In genomic region chr20:53852025-53852424, GRCh38 we compare ENCODE assay signal across 31 cellular contexts.
A peak's percentile ranks its signal among the peaks of the same experiment; 100 is the strongest.
DNase-seq lines count a peak whose midpoint lies in the region; ATAC-seq, FAIRE-seq and TF ChIP-seq lines count a peak whose summit lies in the region.
"Had no signal": no experiment of that assay in that cellular context is flagged by ENCODE, and none has a peak within 500 bp of the region (broad histone marks: within the 10 kb centered on the region; RNA-seq: fewer than 3 reads in every experiment).

No MANE protein-coding gene starts in this region.

- in situ Hi-C loops in K562 (cut with MboI) = no loop called here

- H3K27me3 ChIP-seq in K562 (ENCODE audit: control insufficient read depth in 2 of 2, insufficient read depth in 2 of 2, low read length in 2 of 2) = no peaks in the 10 kb centered on the region
- H3K27me3 ChIP-seq: colonic mucosa had no signal

- no peak for TF ChIP-seq EP300 in K562 (IDR thresholded peaks at IDR 0.05; ENCODE audit: low read length)

- H3K36me3 Mint-ChIP-seq in neural crest cell (ENCODE audit: low read depth) = peaks cover 3% of the 10 kb centered on the region
- no peaks in the 10 kb centered on the region for H3K36me3 Mint-ChIP-seq in activated T-cell treated with anti-CD3 and anti-CD28 coated beads, Interleukin-2, amount 50 U/mL, for 24 hours (ENCODE audit: low read depth)

- no peaks in the 10 kb centered on the region for H3K79me2 ChIP-seq in K562 (ENCODE audit: control insufficient read depth, insufficient read depth, low read length)

- DNase-seq in HTR-8/SVneo (ENCODE audit: insufficient read length, low spot score) = no peak
- DNase-seq in K562 (ENCODE audit: extremely low read depth in 1 of 4, low spot score in 3 of 4) = no peak
- DNase-seq in neural crest cell (ENCODE audit: low read depth, low spot score) = no peak
- no peak for DNase-seq in medulla oblongata (ENCODE audit: extremely low spot score)
- DNase-seq in activated T-cell treated with anti-CD3 and anti-CD28 coated beads, Interleukin-2, amount 50 U/mL, for 24 hours = no peak
- DNase-seq in NOMO-1 (lab: John Stamatoyannopoulos, UW; ENCODE audit: unreplicated experiment in 2 of 2) = no peak
- DNase-seq in H54 (ENCODE audit: insufficient read length, low spot score) = no peak
- DNase-seq: activated CD4-positive, alpha-beta T cell treated with anti-CD3 and anti-CD28 coated beads, Interleukin-2, amount 50 U/mL, for 48 hours; activated T-cell treated with anti-CD3 and anti-CD28 coated beads, Interleukin-2, amount 50 U/mL, for 72 hours; AML-193; CD8-positive, alpha-beta memory T cell; colonic mucosa; DMS 273 treated with DMSO at 0.1 percent for 48 hours; effector CD8-positive, alpha-beta T cell; EL; hypothalamus; midbrain; naive thymus-derived CD4-positive, alpha-beta T cell; NCI-H146; NCI-H82; RPMI8226; small intestine; stimulated activated naive CD8-positive, alpha-beta T cell treated with anti-CD3 and anti-CD28 coated beads, Interleukin-15, amount 100 ng/mL, for 72 hours had no signal

- H4K20me1 ChIP-seq in K562 (replicated peaks; ENCODE audit: control insufficient read depth, insufficient read depth, low read length) = no peaks in the 10 kb centered on the region

- peaks cover 4% of the 10 kb centered on the region for H3K9me3 Mint-ChIP-seq in neural crest cell
- no peaks in the 10 kb centered on the region for H3K9me3 Mint-ChIP-seq in activated T-cell treated with anti-CD3 and anti-CD28 coated beads, Interleukin-2, amount 50 U/mL, for 24 hours
- H3K9me3 Mint-ChIP-seq: activated T-cell treated with anti-CD3 and anti-CD28 coated beads, Interleukin-2, amount 50 U/mL, for 72 hours; CD8-positive, alpha-beta memory T cell; naive thymus-derived CD4-positive, alpha-beta T cell; stimulated activated naive CD8-positive, alpha-beta T cell treated with anti-CD3 and anti-CD28 coated beads, Interleukin-15, amount 100 ng/mL, for 72 hours had no signal

- BruUV-seq in K562 (replicated peaks; lab: Mats Ljungman, UMichigan) = no TSS peak

- POLR2A ChIA-PET in K562 (lab: Yijun Ruan, JAX) = interaction anchor here (0.6 to 1.2 kb wide), 3 partner anchors 12 to 332 kb away, joined by 4 read pairs; no protein-coding TSS in a partner anchor

- CTCF ChIA-PET in K562 (lab: Yijun Ruan, JAX; ENCODE audit: low intra/inter-chr PET ratio) = no interaction called here

- H3K9me1 ChIP-seq in K562 (ENCODE audit: control insufficient read depth, insufficient read depth, low read length) = no peaks in the 10 kb centered on the region

- H2AFZ ChIP-seq in K562 (ENCODE audit: low read depth, low read length) = peak overlapping the region; percentile 7

- no peak overlapping the region for H3K9ac ChIP-seq in K562 (ENCODE audit: insufficient read depth in 1 of 2, low read depth in 2 of 2, low read length in 2 of 2)

- no peak for TF ChIP-seq RAD21 in K562 (CRISPR knock-in tag; conservative IDR thresholded peaks at IDR 0.05 in 1 of 2, IDR thresholded peaks at IDR 0.05 in 1 of 2)

- no peaks in the 10 kb centered on the region for H3K36me3 ChIP-seq in K562 (ENCODE audit: control insufficient read depth, insufficient read depth, low read length)
- H3K36me3 ChIP-seq: colonic mucosa, HAP-1, thoracic aorta had no signal

- H3K27ac Mint-ChIP-seq in neural crest cell (ENCODE audit: unreplicated experiment) = peak overlapping the region; percentile 23
- no peak overlapping the region for H3K27ac Mint-ChIP-seq in activated T-cell treated with anti-CD3 and anti-CD28 coated beads, Interleukin-2, amount 50 U/mL, for 24 hours
- H3K27ac Mint-ChIP-seq: activated T-cell treated with anti-CD3 and anti-CD28 coated beads, Interleukin-2, amount 50 U/mL, for 72 hours; stimulated activated naive CD8-positive, alpha-beta T cell treated with anti-CD3 and anti-CD28 coated beads, Interleukin-15, amount 100 ng/mL, for 72 hours had no signal

- no peak overlapping the region for H3K4me3 Mint-ChIP-seq in neural crest cell
- no peak overlapping the region for H3K4me3 Mint-ChIP-seq in activated T-cell treated with anti-CD3 and anti-CD28 coated beads, Interleukin-2, amount 50 U/mL, for 24 hours
- H3K4me3 Mint-ChIP-seq: activated T-cell treated with anti-CD3 and anti-CD28 coated beads, Interleukin-2, amount 50 U/mL, for 72 hours; CD8-positive, alpha-beta memory T cell; naive thymus-derived CD4-positive, alpha-beta T cell; stimulated activated naive CD8-positive, alpha-beta T cell treated with anti-CD3 and anti-CD28 coated beads, Interleukin-15, amount 100 ng/mL, for 72 hours had no signal

- H3K27me3 Mint-ChIP-seq in neural crest cell (ENCODE audit: low read depth) = no peaks in the 10 kb centered on the region
- no peaks in the 10 kb centered on the region for H3K27me3 Mint-ChIP-seq in activated T-cell treated with anti-CD3 and anti-CD28 coated beads, Interleukin-2, amount 50 U/mL, for 24 hours
- H3K27me3 Mint-ChIP-seq: CD8-positive, alpha-beta memory T cell; naive thymus-derived CD4-positive, alpha-beta T cell; stimulated activated naive CD8-positive, alpha-beta T cell treated with anti-CD3 and anti-CD28 coated beads, Interleukin-15, amount 100 ng/mL, for 72 hours had no signal

- H3K4me1 Mint-ChIP-seq in neural crest cell = peaks cover 36% of the 10 kb centered on the region
- peaks cover 42% of the 10 kb centered on the region for H3K4me1 Mint-ChIP-seq in activated T-cell treated with anti-CD3 and anti-CD28 coated beads, Interleukin-2, amount 50 U/mL, for 24 hours (ENCODE audit: low read depth)

- H3K4me2 ChIP-seq in K562 (ENCODE audit: insufficient read depth, low read length) = no peak overlapping the region

- 17% methylated on average over 3 of the region's 3 CpGs for WGBS in K562 (ENCODE audit: insufficient coverage, low coverage, missing lambda C conversion rate)

- peaks cover 0 to 10% of the 10 kb centered on the region in 2 experiments; a peak in 2 of 5 replicates for H3K4me1 ChIP-seq in K562 (replicated peaks in 1 of 2; ENCODE audit: control insufficient read depth in 2 of 2, insufficient read depth in 2 of 2, low read length in 2 of 2)
- H3K4me1 ChIP-seq: colonic mucosa had no signal

- no peak for ATAC-seq in K562
- ATAC-seq: activated CD4-positive, CD25-positive, alpha-beta regulatory T cell treated with anti-CD3 and anti-CD28 coated beads, Interleukin-2, amount 50 U/mL, for 24 hours; activated T-cell treated with anti-CD3 and anti-CD28 coated beads, Interleukin-2, amount 50 U/mL, for 72 hours; naive thymus-derived CD4-positive, alpha-beta T cell; stimulated activated naive CD8-positive, alpha-beta T cell treated with anti-CD3 and anti-CD28 coated beads, Interleukin-15, amount 100 ng/mL, for 72 hours had no signal

- no peak for TF ChIP-seq CTCF in 22Rv1 (IDR thresholded peaks at IDR 0.05)
- TF ChIP-seq CTCF in K562 (IDR thresholded peaks at IDR 0.05 in 2 of 3, conservative IDR thresholded peaks at IDR 0.05 in 1 of 3; ENCODE audit: insufficient read depth in 2 of 3, low read depth in 1 of 3, low read length in 3 of 3) = no peak
- TF ChIP-seq CTCF in neural crest cell (conservative IDR thresholded peaks at IDR 0.05) = no peak

- H3K4me3 ChIP-seq in K562 = no peak overlapping the region
- H3K4me3 ChIP-seq: colonic mucosa, HAP-1, SK-N-MC, thoracic aorta had no signal

- no peaks in the 10 kb centered on the region for H3K9me3 ChIP-seq in K562 (replicated peaks; ENCODE audit: control insufficient read depth, insufficient read depth, low read depth, low read length)
- H3K9me3 ChIP-seq: colonic mucosa, HAP-1, thoracic aorta had no signal

- peak overlapping the region; percentile 27; the same call in 1 of the 2 replicates for H3K27ac ChIP-seq in 22Rv1
- H3K27ac ChIP-seq in K562 (ENCODE audit: extremely low read depth, low read depth, low read length) = no peak overlapping the region
- H3K27ac ChIP-seq: colonic mucosa, SK-N-MC, thoracic aorta had no signal

- intact Hi-C loops in K562 (cut with micrococcal nuclease) = no loop called here

- peak; percentile 77 for FAIRE-seq in HTR-8/SVneo (lab: Jason Lieb, UNC)
- FAIRE-seq in K562 (lab: Jason Lieb, UNC) = no peak
- no peak for FAIRE-seq in H54 (lab: Jason Lieb, UNC)
- FAIRE-seq: GM18507, small intestine, TTC549, urothelium cell line had no signal

- TF ChIP-seq POLR2A in K562 (conservative IDR thresholded peaks at IDR 0.05) (no peak), H54 (IDR thresholded peaks at IDR 0.05; ENCODE audit: low read depth, low read length) (no peak)

TF ChIP-seq in K562, 482 proteins besides CTCF, POLR2A, EP300 and RAD21:
- no peak for TF ChIP-seq ZNF217 (CRISPR knock-in tag; IDR thresholded peaks at IDR 0.05)
- TF ChIP-seq EWSR1 (IDR thresholded peaks at IDR 0.05; ENCODE audit: borderline replicate concordance, low read depth, partially characterized antibody) = peak; percentile 95
- TF ChIP-seq, protein P1, sequence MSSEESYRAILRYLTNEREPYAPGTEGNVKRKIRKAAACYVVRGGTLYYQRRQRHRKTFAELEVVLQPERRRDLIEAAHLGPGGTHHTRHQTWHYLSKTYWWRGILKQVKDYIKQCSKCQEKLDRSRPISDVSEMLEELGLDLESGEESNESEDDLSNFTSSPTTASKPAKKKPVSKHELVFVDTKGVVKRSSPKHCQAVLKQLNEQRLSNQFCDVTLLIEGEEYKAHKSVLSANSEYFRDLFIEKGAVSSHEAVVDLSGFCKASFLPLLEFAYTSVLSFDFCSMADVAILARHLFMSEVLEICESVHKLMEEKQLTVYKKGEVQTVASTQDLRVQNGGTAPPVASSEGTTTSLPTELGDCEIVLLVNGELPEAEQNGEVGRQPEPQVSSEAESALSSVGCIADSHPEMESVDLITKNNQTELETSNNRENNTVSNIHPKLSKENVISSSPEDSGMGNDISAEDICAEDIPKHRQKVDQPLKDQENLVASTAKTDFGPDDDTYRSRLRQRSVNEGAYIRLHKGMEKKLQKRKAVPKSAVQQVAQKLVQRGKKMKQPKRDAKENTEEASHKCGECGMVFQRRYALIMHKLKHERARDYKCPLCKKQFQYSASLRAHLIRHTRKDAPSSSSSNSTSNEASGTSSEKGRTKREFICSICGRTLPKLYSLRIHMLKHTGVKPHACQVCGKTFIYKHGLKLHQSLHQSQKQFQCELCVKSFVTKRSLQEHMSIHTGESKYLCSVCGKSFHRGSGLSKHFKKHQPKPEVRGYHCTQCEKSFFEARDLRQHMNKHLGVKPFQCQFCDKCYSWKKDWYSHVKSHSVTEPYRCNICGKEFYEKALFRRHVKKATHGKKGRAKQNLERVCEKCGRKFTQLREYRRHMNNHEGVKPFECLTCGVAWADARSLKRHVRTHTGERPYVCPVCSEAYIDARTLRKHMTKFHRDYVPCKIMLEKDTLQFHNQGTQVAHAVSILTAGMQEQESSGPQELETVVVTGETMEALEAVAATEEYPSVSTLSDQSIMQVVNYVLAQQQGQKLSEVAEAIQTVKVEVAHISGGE (CRISPR knock-in tag; IDR thresholded peaks at IDR 0.05) = peak in 1 of 3 experiments; percentile 96; a peak in 2 of 6 replicates
TF ChIP-seq in K562: peak in this region for 2.
